ENCODE assay signal across 15 cellular contexts in genomic region chr1:201655243-201655642, GRCh38.
DNase-seq lines count a peak whose midpoint lies in the region; ATAC-seq and TF ChIP-seq lines count a peak whose summit lies in the region.
"Had no signal": no experiment of that assay in that cellular context is flagged by ENCODE, and none has a peak within 500 bp of the region (broad histone marks: within the 10 kb centered on the region; RNA-seq: fewer than 3 reads in every experiment).

No MANE protein-coding gene starts in this region.

- H3K9me3 ChIP-seq in BE2C, result no peaks in the 10 kb centered on the region

- H3K27me3 ChIP-seq in BE2C, result no peaks in the 10 kb centered on the region
- H3K27me3 ChIP-seq: dorsolateral prefrontal cortex had no signal

- no peaks in the 10 kb centered on the region for H3K36me3 ChIP-seq in BE2C

- peaks cover 77% of the 10 kb centered on the region for H3K4me1 Mint-ChIP-seq in nephron progenitor cell
- no peaks in the 10 kb centered on the region for H3K4me1 Mint-ChIP-seq in stimulated activated naive CD8-positive, alpha-beta T cell treated with anti-CD3 and anti-CD28 coated beads, Interleukin-15, amount 100 ng/mL, for 72 hours

- TF ChIP-seq CTCF in BE2C (IDR thresholded peaks at IDR 0.05; ENCODE audit: low read depth, low read length) (peak; percentile 54), nephron progenitor cell (IDR thresholded peaks at IDR 0.05) (no peak)

- ATAC-seq in stimulated activated naive CD8-positive, alpha-beta T cell treated with anti-CD3 and anti-CD28 coated beads, Interleukin-15, amount 100 ng/mL, for 72 hours, result no peak
- no peak for ATAC-seq in GM19467 (IDR thresholded peaks at IDR 0.05; ENCODE audit: unreplicated experiment)
- ATAC-seq: activated CD8-positive, alpha-beta T cell treated with anti-CD3 and anti-CD28 coated beads, Interleukin-2, amount 10 ng/mL, durations not matched to agents 7 days and 5 days had no signal

- no peak overlapping the region for H3K27ac ChIP-seq in caudate nucleus (ENCODE audit: low read depth, low read length)
- H3K27ac ChIP-seq: KMS-11 had no signal

- peak overlapping the region; percentile 5; the same call in 1 of the 2 replicates for H3K4me3 ChIP-seq in BE2C (ENCODE audit: low read depth, low read length)

- H3K27ac Mint-ChIP-seq in nephron progenitor cell, result no peak overlapping the region
- no peak overlapping the region for H3K27ac Mint-ChIP-seq in stimulated activated naive CD8-positive, alpha-beta T cell treated with anti-CD3 and anti-CD28 coated beads, Interleukin-15, amount 100 ng/mL, for 72 hours
- H3K27ac Mint-ChIP-seq: activated CD8-positive, alpha-beta T cell treated with anti-CD3 and anti-CD28 coated beads, Interleukin-2, amount 10 ng/mL, durations not matched to agents 7 days and 5 days; activated naive CD4-positive, alpha-beta T cell treated with anti-CD3 and anti-CD28 coated beads for 36 hours; CD4-positive, alpha-beta T cell had no signal

- H3K9me3 Mint-ChIP-seq in nephron progenitor cell, result no peaks in the 10 kb centered on the region
- H3K9me3 Mint-ChIP-seq in stimulated activated naive CD8-positive, alpha-beta T cell treated with anti-CD3 and anti-CD28 coated beads, Interleukin-15, amount 100 ng/mL, for 72 hours, result no peaks in the 10 kb centered on the region
- H3K9me3 Mint-ChIP-seq: activated naive CD4-positive, alpha-beta T cell treated with anti-CD3 and anti-CD28 coated beads for 36 hours; CD4-positive, alpha-beta T cell had no signal

- H3K4me3 Mint-ChIP-seq in nephron progenitor cell, result peak overlapping the region; percentile 13
- H3K4me3 Mint-ChIP-seq in stimulated activated naive CD8-positive, alpha-beta T cell treated with anti-CD3 and anti-CD28 coated beads, Interleukin-15, amount 100 ng/mL, for 72 hours, result no peak overlapping the region
- H3K4me3 Mint-ChIP-seq: activated CD8-positive, alpha-beta T cell treated with anti-CD3 and anti-CD28 coated beads, Interleukin-2, amount 10 ng/mL, durations not matched to agents 7 days and 5 days; activated naive CD4-positive, alpha-beta T cell treated with anti-CD3 and anti-CD28 coated beads for 36 hours; CD4-positive, alpha-beta T cell had no signal

- DNase-seq in BE2C (peak; percentile 88), RPMI7951 (ENCODE audit: low read depth) (peak; percentile 98), epidermal melanocyte (ENCODE audit: insufficient read length, low spot score) (peak; percentile 43), nephron progenitor cell (peak; percentile 54), occipital lobe (lab: John Stamatoyannopoulos, UW) (no peak), caudate nucleus (lab: John Stamatoyannopoulos, UW) (no peak)
- no peak for DNase-seq in stimulated activated naive CD8-positive, alpha-beta T cell treated with anti-CD3 and anti-CD28 coated beads, Interleukin-15, amount 100 ng/mL, for 72 hours
- DNase-seq: activated CD8-positive, alpha-beta T cell treated with anti-CD3 and anti-CD28 coated beads, Interleukin-2, amount 10 ng/mL, durations not matched to agents 7 days and 5 days; activated naive CD4-positive, alpha-beta T cell treated with anti-CD3 and anti-CD28 coated beads for 36 hours; CD4-positive, alpha-beta T cell; dorsolateral prefrontal cortex; GOT3; NCI-H2081 had no signal

- H3K27me3 Mint-ChIP-seq in nephron progenitor cell (ENCODE audit: low read depth, poor library complexity), result peaks cover 22% of the 10 kb centered on the region
- H3K27me3 Mint-ChIP-seq in stimulated activated naive CD8-positive, alpha-beta T cell treated with anti-CD3 and anti-CD28 coated beads, Interleukin-15, amount 100 ng/mL, for 72 hours, result peaks cover 17% of the 10 kb centered on the region

- H3K4me1 ChIP-seq in BE2C, result peaks cover 19% of the 10 kb centered on the region

- no peaks in the 10 kb centered on the region for H3K36me3 Mint-ChIP-seq in nephron progenitor cell (ENCODE audit: low read depth)

Comparison
In these comparisons a context has a peak if more than half of its experiments do, and no peak if none do; other contexts are left out.
1. DNase-seq: peak in BE2C (single experiment), RPMI7951 (single experiment), epidermal melanocyte (single experiment) and nephron progenitor cell (single experiment); none in occipital lobe (single experiment), stimulated activated naive CD8-positive, alpha-beta T cell treated with anti-CD3 and anti-CD28 coated beads, Interleukin-15, amount 100 ng/mL, for 72 hours (0 of 2) and caudate nucleus (0 of 61).